ENCODE assay signal across 8 cellular contexts in genomic region chrX:25021132-25021498, GRCh38. TPM values are rescaled to one million over a fixed set of nuclear protein-coding genes. Genes with fewer than 3 reads are reported as not detected.
DNase-seq lines count a peak whose midpoint lies in the region; ATAC-seq and TF ChIP-seq lines count a peak whose summit lies in the region.

No MANE protein-coding gene starts in this region.

- H3K36me3 ChIP-seq in heart left ventricle (no peaks in the 10 kb centered on the region), thymus (ENCODE audit: control insufficient read depth, insufficient read depth) (no peaks in the 10 kb centered on the region), thyroid gland (no peaks in the 10 kb centered on the region)

- H3K27me3 ChIP-seq in right cardiac atrium (ENCODE audit: control insufficient read depth, insufficient read depth) (no peaks in the 10 kb centered on the region), heart left ventricle (peaks cover 31 to 97% (median 77%) of the 10 kb centered on the region in 9 donors), thymus (ENCODE audit: control insufficient read depth, insufficient read depth) (peaks cover 23% of the 10 kb centered on the region), thyroid gland (peaks cover 41% of the 10 kb centered on the region)

- peak overlapping the region; percentile 25 for H3K4me3 ChIP-seq in right cardiac atrium (ENCODE audit: low read length)
- H3K4me3 ChIP-seq in heart left ventricle, result peak overlapping the region in 1 of 12 donors; percentile 25
- peak overlapping the region; percentile 22 for H3K4me3 ChIP-seq in epithelial cell of proximal tubule (ENCODE audit: low read depth, low read length)
- H3K4me3 ChIP-seq in thymus (ENCODE audit: low read length), result peak overlapping the region; percentile 12
- peak overlapping the region in 1 of 3 donors; percentile 2 for H3K4me3 ChIP-seq in thyroid gland (replicated peaks in 1 of 3)

- intact Hi-C loops in right cardiac atrium (cut with DNase I), result no loop called here
- intact Hi-C loops in heart left ventricle (cut with DNase I), result no loop called here
- intact Hi-C loops in thyroid gland (cut with DNase I), result loop anchor here (10.0 kb wide), 1 partner anchor 176 kb away; no protein-coding TSS in a partner anchor

- no peak for DNase-seq in right cardiac atrium
- DNase-seq in heart left ventricle, result no peak
- peak; percentile 25 for DNase-seq in NCI-H1694 (lab: John Stamatoyannopoulos, UW)
- no peak for DNase-seq in epithelial cell of proximal tubule (ENCODE audit: low read depth)
- no peak for DNase-seq in erythroblast (lab: John Stamatoyannopoulos, UW)
- no peak for DNase-seq in thyroid gland
- no peak for DNase-seq in amniotic stem cell (lab: John Stamatoyannopoulos, UW)

- no peak for TF ChIP-seq POLR2A in heart left ventricle (IDR thresholded peaks at IDR 0.05)
- no peak for TF ChIP-seq POLR2A in erythroblast (IDR thresholded peaks at IDR 0.05; ENCODE audit: low read length)
- TF ChIP-seq POLR2A in thyroid gland (IDR thresholded peaks at IDR 0.05), result no peak

- peaks cover 2% of the 10 kb centered on the region for H3K4me1 ChIP-seq in right cardiac atrium (ENCODE audit: control insufficient read depth, insufficient read depth, low read length)
- peaks cover 0 to 18% (median 0%) of the 10 kb centered on the region in 12 donors for H3K4me1 ChIP-seq in heart left ventricle
- no peaks in the 10 kb centered on the region for H3K4me1 ChIP-seq in thymus (ENCODE audit: control insufficient read depth, insufficient read depth, low read length)
- peaks cover 4 to 16% of the 10 kb centered on the region in 2 donors for H3K4me1 ChIP-seq in thyroid gland

- no peak for ATAC-seq in right cardiac atrium
- no peak for ATAC-seq in heart left ventricle

- H3K27ac ChIP-seq in right cardiac atrium (ENCODE audit: low read length) (no peak overlapping the region), heart left ventricle (no peak overlapping the region), thymus (ENCODE audit: low read depth) (no peak overlapping the region), thyroid gland (no peak overlapping the region)

- WGBS in right cardiac atrium, result 4% methylated on average over 16 of the region's 16 CpGs
- WGBS in heart left ventricle, 4 donors, result 3 to 24% (median 13%) methylated on average over 16 of the region's 16 CpGs
- WGBS in thymus, result 5% methylated on average over 16 of the region's 16 CpGs
- WGBS in thyroid gland, 2 donors, result 8% methylated on average over 16 of the region's 16 CpGs; no CpG with 5 or more reads in 1 of the 2 donors

- no peaks in the 10 kb centered on the region for H3K9me3 ChIP-seq in right cardiac atrium (ENCODE audit: control insufficient read depth, low read length)
- H3K9me3 ChIP-seq in heart left ventricle, result no peaks in the 10 kb centered on the region
- H3K9me3 ChIP-seq in thymus (ENCODE audit: control insufficient read depth), result no peaks in the 10 kb centered on the region
- H3K9me3 ChIP-seq in thyroid gland, result no peaks in the 10 kb centered on the region

- TF ChIP-seq CTCF in heart left ventricle (IDR thresholded peaks at IDR 0.05) (no peak), epithelial cell of proximal tubule (conservative IDR thresholded peaks at IDR 0.05; ENCODE audit: low read depth, low read length) (no peak), thyroid gland (IDR thresholded peaks at IDR 0.05) (peak in 1 of 6 experiments; percentile 6)

RNA-seq across cellular contexts. Expression of gene ARX, which starts 5.3 kb away (rescaled TPM):
- total RNA-seq in right cardiac atrium (not detected), heart left ventricle (not detected), epithelial cell of proximal tubule (not detected in 2 replicates), thyroid gland (1 to 10 TPM in 1 of 4 donors, not detected in 3; 1.9 TPM)
- polyA plus RNA-seq in right cardiac atrium (not detected), heart left ventricle (not detected), thymus (0.09 TPM)
